ENCODE assay signal across 2 cellular contexts in the genomic region with DNA sequence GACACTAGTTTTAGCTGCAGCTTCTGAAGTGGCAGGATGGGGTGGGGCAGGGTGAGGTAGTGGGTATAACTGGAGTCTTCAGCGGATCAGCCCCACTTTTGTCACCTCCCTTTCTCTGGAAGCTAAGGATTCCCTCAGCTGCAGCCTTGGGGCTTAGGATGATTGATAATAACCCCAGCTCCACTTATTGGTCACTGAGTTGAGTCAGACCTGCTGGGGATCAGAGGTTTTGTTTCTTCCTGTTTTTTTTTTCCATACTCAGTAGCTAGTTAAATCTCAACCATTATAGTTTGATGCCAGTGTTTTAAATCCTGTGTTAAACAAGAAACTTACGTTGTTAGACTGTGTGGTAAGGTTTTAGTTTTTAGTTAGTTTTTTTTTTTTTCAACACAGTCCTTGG.
TF ChIP-seq lines count a peak whose summit lies in the region.

No MANE protein-coding gene starts in this region.

TF ChIP-seq in A549, 52 proteins besides CTCF, POLR2A, EP300 and RAD21 (continued from another document):
- TF ChIP-seq, protein P1, sequence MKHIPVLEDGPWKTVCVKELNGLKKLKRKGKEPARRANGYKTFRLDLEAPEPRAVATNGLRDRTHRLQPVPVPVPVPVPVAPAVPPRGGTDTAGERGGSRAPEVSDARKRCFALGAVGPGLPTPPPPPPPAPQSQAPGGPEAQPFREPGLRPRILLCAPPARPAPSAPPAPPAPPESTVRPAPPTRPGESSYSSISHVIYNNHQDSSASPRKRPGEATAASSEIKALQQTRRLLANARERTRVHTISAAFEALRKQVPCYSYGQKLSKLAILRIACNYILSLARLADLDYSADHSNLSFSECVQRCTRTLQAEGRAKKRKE (CRISPR knock-in tag; IDR thresholded peaks at IDR 0.05; ENCODE audit: low read depth), result no peak
- TF ChIP-seq, protein P2, sequence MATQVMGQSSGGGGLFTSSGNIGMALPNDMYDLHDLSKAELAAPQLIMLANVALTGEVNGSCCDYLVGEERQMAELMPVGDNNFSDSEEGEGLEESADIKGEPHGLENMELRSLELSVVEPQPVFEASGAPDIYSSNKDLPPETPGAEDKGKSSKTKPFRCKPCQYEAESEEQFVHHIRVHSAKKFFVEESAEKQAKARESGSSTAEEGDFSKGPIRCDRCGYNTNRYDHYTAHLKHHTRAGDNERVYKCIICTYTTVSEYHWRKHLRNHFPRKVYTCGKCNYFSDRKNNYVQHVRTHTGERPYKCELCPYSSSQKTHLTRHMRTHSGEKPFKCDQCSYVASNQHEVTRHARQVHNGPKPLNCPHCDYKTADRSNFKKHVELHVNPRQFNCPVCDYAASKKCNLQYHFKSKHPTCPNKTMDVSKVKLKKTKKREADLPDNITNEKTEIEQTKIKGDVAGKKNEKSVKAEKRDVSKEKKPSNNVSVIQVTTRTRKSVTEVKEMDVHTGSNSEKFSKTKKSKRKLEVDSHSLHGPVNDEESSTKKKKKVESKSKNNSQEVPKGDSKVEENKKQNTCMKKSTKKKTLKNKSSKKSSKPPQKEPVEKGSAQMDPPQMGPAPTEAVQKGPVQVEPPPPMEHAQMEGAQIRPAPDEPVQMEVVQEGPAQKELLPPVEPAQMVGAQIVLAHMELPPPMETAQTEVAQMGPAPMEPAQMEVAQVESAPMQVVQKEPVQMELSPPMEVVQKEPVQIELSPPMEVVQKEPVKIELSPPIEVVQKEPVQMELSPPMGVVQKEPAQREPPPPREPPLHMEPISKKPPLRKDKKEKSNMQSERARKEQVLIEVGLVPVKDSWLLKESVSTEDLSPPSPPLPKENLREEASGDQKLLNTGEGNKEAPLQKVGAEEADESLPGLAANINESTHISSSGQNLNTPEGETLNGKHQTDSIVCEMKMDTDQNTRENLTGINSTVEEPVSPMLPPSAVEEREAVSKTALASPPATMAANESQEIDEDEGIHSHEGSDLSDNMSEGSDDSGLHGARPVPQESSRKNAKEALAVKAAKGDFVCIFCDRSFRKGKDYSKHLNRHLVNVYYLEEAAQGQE (IDR thresholded peaks at IDR 0.05), result no peak
- TF ChIP-seq HDAC2 (IDR thresholded peaks at IDR 0.05), result no peak
- TF ChIP-seq NR3C1 (IDR thresholded peaks at IDR 0.05), result no peak
- TF ChIP-seq, protein P3, sequence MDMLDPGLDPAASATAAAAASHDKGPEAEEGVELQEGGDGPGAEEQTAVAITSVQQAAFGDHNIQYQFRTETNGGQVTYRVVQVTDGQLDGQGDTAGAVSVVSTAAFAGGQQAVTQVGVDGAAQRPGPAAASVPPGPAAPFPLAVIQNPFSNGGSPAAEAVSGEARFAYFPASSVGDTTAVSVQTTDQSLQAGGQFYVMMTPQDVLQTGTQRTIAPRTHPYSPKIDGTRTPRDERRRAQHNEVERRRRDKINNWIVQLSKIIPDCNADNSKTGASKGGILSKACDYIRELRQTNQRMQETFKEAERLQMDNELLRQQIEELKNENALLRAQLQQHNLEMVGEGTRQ (IDR thresholded peaks at IDR 0.05), result no peak
- no peak for TF ChIP-seq RNF2 (IDR thresholded peaks at IDR 0.05; ENCODE audit: borderline replicate concordance, low read depth)
- TF ChIP-seq NFE2L2 (conservative IDR thresholded peaks at IDR 0.05; ENCODE audit: low read length), result no peak
- TF ChIP-seq KDM5A (IDR thresholded peaks at IDR 0.05), result no peak
- TF ChIP-seq, protein P4, sequence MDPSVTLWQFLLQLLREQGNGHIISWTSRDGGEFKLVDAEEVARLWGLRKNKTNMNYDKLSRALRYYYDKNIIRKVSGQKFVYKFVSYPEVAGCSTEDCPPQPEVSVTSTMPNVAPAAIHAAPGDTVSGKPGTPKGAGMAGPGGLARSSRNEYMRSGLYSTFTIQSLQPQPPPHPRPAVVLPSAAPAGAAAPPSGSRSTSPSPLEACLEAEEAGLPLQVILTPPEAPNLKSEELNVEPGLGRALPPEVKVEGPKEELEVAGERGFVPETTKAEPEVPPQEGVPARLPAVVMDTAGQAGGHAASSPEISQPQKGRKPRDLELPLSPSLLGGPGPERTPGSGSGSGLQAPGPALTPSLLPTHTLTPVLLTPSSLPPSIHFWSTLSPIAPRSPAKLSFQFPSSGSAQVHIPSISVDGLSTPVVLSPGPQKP (IDR thresholded peaks at IDR 0.05; ENCODE audit: low read depth, low read length), result no peak
- TF ChIP-seq HOXA7 (CRISPR knock-in tag; IDR thresholded peaks at IDR 0.05), result no peak
TF ChIP-seq in A549: peak in this region for 0.

TF ChIP-seq in HepG2, 621 proteins besides CTCF, POLR2A, EP300 and RAD21 (continued from another document):
- TF ChIP-seq, protein P5, sequence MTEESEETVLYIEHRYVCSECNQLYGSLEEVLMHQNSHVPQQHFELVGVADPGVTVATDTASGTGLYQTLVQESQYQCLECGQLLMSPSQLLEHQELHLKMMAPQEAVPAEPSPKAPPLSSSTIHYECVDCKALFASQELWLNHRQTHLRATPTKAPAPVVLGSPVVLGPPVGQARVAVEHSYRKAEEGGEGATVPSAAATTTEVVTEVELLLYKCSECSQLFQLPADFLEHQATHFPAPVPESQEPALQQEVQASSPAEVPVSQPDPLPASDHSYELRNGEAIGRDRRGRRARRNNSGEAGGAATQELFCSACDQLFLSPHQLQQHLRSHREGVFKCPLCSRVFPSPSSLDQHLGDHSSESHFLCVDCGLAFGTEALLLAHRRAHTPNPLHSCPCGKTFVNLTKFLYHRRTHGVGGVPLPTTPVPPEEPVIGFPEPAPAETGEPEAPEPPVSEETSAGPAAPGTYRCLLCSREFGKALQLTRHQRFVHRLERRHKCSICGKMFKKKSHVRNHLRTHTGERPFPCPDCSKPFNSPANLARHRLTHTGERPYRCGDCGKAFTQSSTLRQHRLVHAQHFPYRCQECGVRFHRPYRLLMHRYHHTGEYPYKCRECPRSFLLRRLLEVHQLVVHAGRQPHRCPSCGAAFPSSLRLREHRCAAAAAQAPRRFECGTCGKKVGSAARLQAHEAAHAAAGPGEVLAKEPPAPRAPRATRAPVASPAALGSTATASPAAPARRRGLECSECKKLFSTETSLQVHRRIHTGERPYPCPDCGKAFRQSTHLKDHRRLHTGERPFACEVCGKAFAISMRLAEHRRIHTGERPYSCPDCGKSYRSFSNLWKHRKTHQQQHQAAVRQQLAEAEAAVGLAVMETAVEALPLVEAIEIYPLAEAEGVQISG (CRISPR knock-in tag; IDR thresholded peaks at IDR 0.05), result no peak
- TF ChIP-seq EHMT2 (IDR thresholded peaks at IDR 0.05; ENCODE audit: borderline replicate concordance, low read depth, low read length) (no peak), ZBTB8A (CRISPR knock-in tag; IDR thresholded peaks at IDR 0.05; ENCODE audit: borderline replicate concordance, low read depth) (no peak), PCBP2 (optimal IDR thresholded peaks at IDR 0.05; ENCODE audit: low read depth, low read length, poor library complexity, severe bottlenecking) (no peak), KDM6A (CRISPR knock-in tag; IDR thresholded peaks at IDR 0.05; ENCODE audit: low read depth) (no peak), ZNF780A (CRISPR knock-in tag; IDR thresholded peaks at IDR 0.05) (no peak), POLR2G (IDR thresholded peaks at IDR 0.05; ENCODE audit: low read depth, low read length) (no peak), MAZ (IDR thresholded peaks at IDR 0.05; ENCODE audit: borderline replicate concordance, low read depth, low read length) (no peak), MAZ (CRISPR knock-in tag; IDR thresholded peaks at IDR 0.05; ENCODE audit: low read depth) (no peak), XBP1 (CRISPR knock-in tag; IDR thresholded peaks at IDR 0.05) (no peak)
- TF ChIP-seq, protein P6, sequence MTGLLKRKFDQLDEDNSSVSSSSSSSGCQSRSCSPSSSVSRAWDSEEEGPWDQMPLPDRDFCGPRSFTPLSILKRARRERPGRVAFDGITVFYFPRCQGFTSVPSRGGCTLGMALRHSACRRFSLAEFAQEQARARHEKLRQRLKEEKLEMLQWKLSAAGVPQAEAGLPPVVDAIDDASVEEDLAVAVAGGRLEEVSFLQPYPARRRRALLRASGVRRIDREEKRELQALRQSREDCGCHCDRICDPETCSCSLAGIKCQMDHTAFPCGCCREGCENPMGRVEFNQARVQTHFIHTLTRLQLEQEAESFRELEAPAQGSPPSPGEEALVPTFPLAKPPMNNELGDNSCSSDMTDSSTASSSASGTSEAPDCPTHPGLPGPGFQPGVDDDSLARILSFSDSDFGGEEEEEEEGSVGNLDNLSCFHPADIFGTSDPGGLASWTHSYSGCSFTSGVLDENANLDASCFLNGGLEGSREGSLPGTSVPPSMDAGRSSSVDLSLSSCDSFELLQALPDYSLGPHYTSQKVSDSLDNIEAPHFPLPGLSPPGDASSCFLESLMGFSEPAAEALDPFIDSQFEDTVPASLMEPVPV (CRISPR knock-in tag; IDR thresholded peaks at IDR 0.05), result no peak
- TF ChIP-seq, protein P7, sequence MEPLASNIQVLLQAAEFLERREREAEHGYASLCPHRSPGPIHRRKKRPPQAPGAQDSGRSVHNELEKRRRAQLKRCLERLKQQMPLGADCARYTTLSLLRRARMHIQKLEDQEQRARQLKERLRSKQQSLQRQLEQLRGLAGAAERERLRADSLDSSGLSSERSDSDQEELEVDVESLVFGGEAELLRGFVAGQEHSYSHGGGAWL (CRISPR knock-in tag; IDR thresholded peaks at IDR 0.05), result no peak
- TF ChIP-seq, protein P8, sequence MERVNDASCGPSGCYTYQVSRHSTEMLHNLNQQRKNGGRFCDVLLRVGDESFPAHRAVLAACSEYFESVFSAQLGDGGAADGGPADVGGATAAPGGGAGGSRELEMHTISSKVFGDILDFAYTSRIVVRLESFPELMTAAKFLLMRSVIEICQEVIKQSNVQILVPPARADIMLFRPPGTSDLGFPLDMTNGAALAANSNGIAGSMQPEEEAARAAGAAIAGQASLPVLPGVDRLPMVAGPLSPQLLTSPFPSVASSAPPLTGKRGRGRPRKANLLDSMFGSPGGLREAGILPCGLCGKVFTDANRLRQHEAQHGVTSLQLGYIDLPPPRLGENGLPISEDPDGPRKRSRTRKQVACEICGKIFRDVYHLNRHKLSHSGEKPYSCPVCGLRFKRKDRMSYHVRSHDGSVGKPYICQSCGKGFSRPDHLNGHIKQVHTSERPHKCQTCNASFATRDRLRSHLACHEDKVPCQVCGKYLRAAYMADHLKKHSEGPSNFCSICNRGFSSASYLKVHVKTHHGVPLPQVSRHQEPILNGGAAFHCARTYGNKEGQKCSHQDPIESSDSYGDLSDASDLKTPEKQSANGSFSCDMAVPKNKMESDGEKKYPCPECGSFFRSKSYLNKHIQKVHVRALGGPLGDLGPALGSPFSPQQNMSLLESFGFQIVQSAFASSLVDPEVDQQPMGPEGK (CRISPR knock-in tag; IDR thresholded peaks at IDR 0.05), result no peak
